Comparison of ENCODE assay signal across 7 cellular contexts in the genomic region with DNA sequence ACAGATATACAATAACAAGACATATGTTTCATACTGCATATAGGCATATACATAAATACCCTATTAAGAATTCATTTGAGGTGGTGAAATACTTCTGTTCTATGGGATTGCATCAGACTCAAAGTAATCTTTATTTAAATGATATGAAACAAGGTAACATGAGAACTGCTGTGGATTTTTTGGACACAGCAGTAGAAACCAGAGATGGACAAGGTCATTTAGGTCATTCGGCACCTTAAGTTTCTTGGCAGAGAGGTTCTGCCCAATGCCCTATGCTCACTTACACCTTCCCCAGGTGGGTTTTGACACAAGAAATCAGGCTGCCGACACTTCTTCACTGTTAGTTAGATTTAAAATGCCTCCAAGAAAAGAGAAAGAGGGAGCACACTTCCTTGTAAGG. TPM values are rescaled to one million over a fixed set of nuclear protein-coding genes. Genes with fewer than 3 reads are reported as not detected.
"Had no signal": no experiment of that assay in that cellular context is flagged by ENCODE, and none has a peak within 500 bp of the region (broad histone marks: within the 10 kb centered on the region; RNA-seq: fewer than 3 reads in every experiment).

No MANE protein-coding gene starts in this region.

- H3K4me3 ChIP-seq: GM23248, HAP-1, K562 had no signal

- H3K9me3 ChIP-seq: HAP-1 had no signal

- DNase-seq: GM23248, GOT3, H7 had no signal

- H2AFZ ChIP-seq: GM23248 had no signal

- H3K27ac ChIP-seq: GM23248, HL-60 had no signal

- H3K36me3 ChIP-seq: HAP-1 had no signal

- ATAC-seq: HepG2, K562 had no signal

- H3K9ac ChIP-seq: GM23248 had no signal

RNA-seq across cellular contexts. Expression of a gene that starts 43.9 kb away (rescaled TPM):
- total RNA-seq: K562 had no signal
- polyA plus RNA-seq: K562 had no signal
